ENCODE assay signal across 21 cellular contexts in the genomic region with DNA sequence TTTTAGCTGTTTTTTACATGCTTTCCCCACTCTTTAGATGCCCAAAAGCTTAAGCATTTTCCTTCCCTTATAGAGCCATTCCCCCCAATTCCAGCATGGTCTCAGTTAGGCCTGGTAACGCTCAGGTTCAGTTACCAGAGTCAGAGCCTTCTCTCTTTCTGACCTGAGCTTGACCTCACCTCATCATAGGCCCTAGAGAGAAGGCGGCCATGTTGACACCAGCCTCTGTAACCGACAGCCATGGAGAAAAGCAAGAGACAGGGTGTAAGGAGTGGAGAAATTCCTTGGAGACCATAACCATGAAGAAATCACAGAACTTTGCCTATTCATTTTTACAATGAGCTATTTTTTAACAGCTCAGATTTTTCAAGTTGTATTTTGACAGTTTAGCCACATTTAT.
DNase-seq lines count a peak whose midpoint lies in the region; ATAC-seq, FAIRE-seq and TF ChIP-seq lines count a peak whose summit lies in the region.
"Had no signal": no experiment of that assay in that cellular context is flagged by ENCODE, and none has a peak within 500 bp of the region (broad histone marks: within the 10 kb centered on the region; RNA-seq: fewer than 3 reads in every experiment).

No MANE protein-coding gene starts in this region.

- intact Hi-C loops in natural killer cell (cut with micrococcal nuclease) (no loop called here), cardiac septum (cut with DNase I) (no loop called here)

- no peaks in the 10 kb centered on the region for H3K36me3 ChIP-seq in astrocyte (ENCODE audit: insufficient read depth, low read length)

- H3K36me3 Mint-ChIP-seq in natural killer cell treated with Interleukin-12 subunit alpha and Interleukin-12 subunit beta and Interleukin-15 and Interleukin-18, amount 100 ng/mL, for 72 hours, result no peaks in the 10 kb centered on the region
- H3K36me3 Mint-ChIP-seq in natural killer cell (no peaks in the 10 kb centered on the region), astrocyte (ENCODE audit: low read depth, unreplicated experiment) (peaks cover 8% of the 10 kb centered on the region), nephron progenitor cell (ENCODE audit: low read depth) (no peaks in the 10 kb centered on the region)
- H3K36me3 Mint-ChIP-seq: CD14-positive monocyte; CD4-positive, alpha-beta memory T cell had no signal

- no peaks in the 10 kb centered on the region for H3K27me3 ChIP-seq in astrocyte (ENCODE audit: insufficient read depth, low read length)

- H4K20me1 ChIP-seq in astrocyte (ENCODE audit: insufficient read depth, low read length), result no peaks in the 10 kb centered on the region

- FAIRE-seq in astrocyte (lab: Jason Lieb, UNC), result no peak
- FAIRE-seq: A549, GM12892 had no signal

- H3K27ac ChIP-seq in astrocyte (ENCODE audit: low read depth, low read length), result no peak overlapping the region
- H3K27ac ChIP-seq: 22Rv1, A549, HL-60 had no signal

- no peak for ATAC-seq in natural killer cell treated with Interleukin-12 subunit alpha and Interleukin-12 subunit beta and Interleukin-15 and Interleukin-18, amount 100 ng/mL, for 72 hours
- no peak for ATAC-seq in natural killer cell
- ATAC-seq: A549, GM23338, HCT116 had no signal

- H3K9ac ChIP-seq in astrocyte (ENCODE audit: low read length), result no peak overlapping the region

- no peak overlapping the region for H3K4me3 ChIP-seq in astrocyte (ENCODE audit: insufficient read depth, low read depth, low read length)
- H3K4me3 ChIP-seq: A549, GM23338 had no signal

- no peak overlapping the region for H2AFZ ChIP-seq in astrocyte (ENCODE audit: low read depth, low read length)
- H2AFZ ChIP-seq: GM23338 had no signal

- no peaks in the 10 kb centered on the region for H3K79me2 ChIP-seq in astrocyte (ENCODE audit: insufficient read depth, low read length)

- peaks cover 55 to 67% of the 10 kb centered on the region in 2 donors for H3K4me1 Mint-ChIP-seq in natural killer cell treated with Interleukin-12 subunit alpha and Interleukin-12 subunit beta and Interleukin-15 and Interleukin-18, amount 100 ng/mL, for 72 hours (ENCODE audit: low read depth in 2 of 2)
- H3K4me1 Mint-ChIP-seq in natural killer cell, result peaks cover 48 to 50% of the 10 kb centered on the region in 2 donors
- peaks cover 5% of the 10 kb centered on the region for H3K4me1 Mint-ChIP-seq in astrocyte (ENCODE audit: low read depth, unreplicated experiment)
- peaks cover 57% of the 10 kb centered on the region for H3K4me1 Mint-ChIP-seq in nephron progenitor cell

- peak overlapping the region; percentile 73 to 88 for H3K27ac Mint-ChIP-seq in natural killer cell treated with Interleukin-12 subunit alpha and Interleukin-12 subunit beta and Interleukin-15 and Interleukin-18, amount 100 ng/mL, for 72 hours
- H3K27ac Mint-ChIP-seq in natural killer cell, result peak overlapping the region in 1 of 2 donors; percentile 34
- H3K27ac Mint-ChIP-seq in astrocyte (ENCODE audit: unreplicated experiment), result peak overlapping the region; percentile 35
- peak overlapping the region; percentile 70 for H3K27ac Mint-ChIP-seq in nephron progenitor cell
- H3K27ac Mint-ChIP-seq: CD14-positive monocyte; CD4-positive, alpha-beta memory T cell; GM23338 had no signal

- H3K4me3 Mint-ChIP-seq in natural killer cell treated with Interleukin-12 subunit alpha and Interleukin-12 subunit beta and Interleukin-15 and Interleukin-18, amount 100 ng/mL, for 72 hours, result no peak overlapping the region
- H3K4me3 Mint-ChIP-seq in natural killer cell, result no peak overlapping the region
- no peak overlapping the region for H3K4me3 Mint-ChIP-seq in astrocyte (ENCODE audit: unreplicated experiment)
- no peak overlapping the region for H3K4me3 Mint-ChIP-seq in nephron progenitor cell
- H3K4me3 Mint-ChIP-seq: CD14-positive monocyte; CD4-positive, alpha-beta memory T cell; GM23338 had no signal

- no peak for TF ChIP-seq CTCF in natural killer cell (IDR thresholded peaks at IDR 0.05)
- TF ChIP-seq CTCF in astrocyte (IDR thresholded peaks at IDR 0.05; ENCODE audit: insufficient read depth, low read depth, low read length), result no peak
- TF ChIP-seq CTCF in nephron progenitor cell (IDR thresholded peaks at IDR 0.05), result no peak

- DNase-seq in natural killer cell treated with Interleukin-12 subunit alpha and Interleukin-12 subunit beta and Interleukin-15 and Interleukin-18, amount 100 ng/mL, for 72 hours (ENCODE audit: low spot score), result no peak
- no peak for DNase-seq in natural killer cell
- DNase-seq in astrocyte (ENCODE audit: low read depth), result no peak
- DNase-seq in nephron progenitor cell, result no peak
- no peak for DNase-seq in NCI-H69 (lab: John Stamatoyannopoulos, UW)
- DNase-seq in cardiac septum (ENCODE audit: low spot score), result no peak
- no peak for DNase-seq in SHP77 (lab: John Stamatoyannopoulos, UW)
- DNase-seq: AML-193; CD4-positive, alpha-beta memory T cell; DMS153; DMS79; GDM1; H7; HFFc6 had no signal

- no peaks in the 10 kb centered on the region for H3K9me3 Mint-ChIP-seq in natural killer cell treated with Interleukin-12 subunit alpha and Interleukin-12 subunit beta and Interleukin-15 and Interleukin-18, amount 100 ng/mL, for 72 hours
- H3K9me3 Mint-ChIP-seq in natural killer cell (no peaks in the 10 kb centered on the region), astrocyte (ENCODE audit: unreplicated experiment) (no peaks in the 10 kb centered on the region), nephron progenitor cell (peaks cover under 1% of the 10 kb centered on the region)
- H3K9me3 Mint-ChIP-seq: HFFc6 had no signal

- no peaks in the 10 kb centered on the region for H3K27me3 Mint-ChIP-seq in natural killer cell treated with Interleukin-12 subunit alpha and Interleukin-12 subunit beta and Interleukin-15 and Interleukin-18, amount 100 ng/mL, for 72 hours
- H3K27me3 Mint-ChIP-seq in natural killer cell (ENCODE audit: low read depth in 2 of 2) (no peaks in the 10 kb centered on the region), astrocyte (ENCODE audit: low read depth, unreplicated experiment) (peaks cover 5% of the 10 kb centered on the region), nephron progenitor cell (ENCODE audit: low read depth, poor library complexity) (peaks cover 7% of the 10 kb centered on the region)
- H3K27me3 Mint-ChIP-seq: CD4-positive, alpha-beta memory T cell had no signal

- peaks cover 4% of the 10 kb centered on the region for H3K4me1 ChIP-seq in astrocyte (ENCODE audit: insufficient read depth, low read length)

- H3K4me2 ChIP-seq in astrocyte (ENCODE audit: low read length), result no peak overlapping the region
- H3K4me2 ChIP-seq: A549, GM23338 had no signal

- H3K9me3 ChIP-seq in astrocyte (ENCODE audit: insufficient read depth, low read depth, low read length), result no peaks in the 10 kb centered on the region
- H3K9me3 ChIP-seq: A549 had no signal
